In the genomic region with DNA sequence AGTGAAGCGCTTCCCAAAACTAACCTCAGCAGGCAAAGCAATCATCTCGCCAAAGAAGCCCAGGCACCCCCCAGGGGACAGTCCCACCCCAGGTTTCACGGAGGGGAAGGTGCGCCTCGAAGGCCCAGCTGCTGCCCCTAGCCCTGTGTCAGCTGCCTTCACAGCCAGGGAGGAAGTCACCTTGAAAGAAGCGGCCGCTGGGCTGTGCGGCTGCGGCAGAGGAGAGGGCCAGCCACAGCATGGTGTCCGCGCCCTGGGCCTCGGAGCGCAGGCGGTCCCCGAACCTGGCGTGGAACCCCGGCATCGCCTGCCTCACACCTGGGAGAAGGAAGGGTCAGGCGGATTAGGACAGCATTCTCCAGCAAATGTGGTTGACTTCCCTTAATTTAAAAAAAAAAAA, we compare ENCODE assay signal across 1 cellular context.
TF ChIP-seq lines count a peak whose summit lies in the region.

No MANE protein-coding gene starts in this region.

TF ChIP-seq in GM12878, 131 proteins besides CTCF, POLR2A, EP300 and RAD21 (continued from another document):
- TF ChIP-seq, protein P1, sequence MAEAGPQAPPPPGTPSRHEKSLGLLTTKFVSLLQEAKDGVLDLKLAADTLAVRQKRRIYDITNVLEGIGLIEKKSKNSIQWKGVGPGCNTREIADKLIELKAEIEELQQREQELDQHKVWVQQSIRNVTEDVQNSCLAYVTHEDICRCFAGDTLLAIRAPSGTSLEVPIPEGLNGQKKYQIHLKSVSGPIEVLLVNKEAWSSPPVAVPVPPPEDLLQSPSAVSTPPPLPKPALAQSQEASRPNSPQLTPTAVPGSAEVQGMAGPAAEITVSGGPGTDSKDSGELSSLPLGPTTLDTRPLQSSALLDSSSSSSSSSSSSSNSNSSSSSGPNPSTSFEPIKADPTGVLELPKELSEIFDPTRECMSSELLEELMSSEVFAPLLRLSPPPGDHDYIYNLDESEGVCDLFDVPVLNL (IDR thresholded peaks at IDR 0.05; ENCODE audit: low read depth, low read length), result no peak
- TF ChIP-seq KDM1A (IDR thresholded peaks at IDR 0.05; ENCODE audit: borderline replicate concordance), result no peak
- TF ChIP-seq RCOR1 (conservative IDR thresholded peaks at IDR 0.05; ENCODE audit: low read depth, low read length), result no peak
- TF ChIP-seq NR2C2 (IDR thresholded peaks at IDR 0.05; ENCODE audit: borderline replicate concordance, control insufficient read depth, insufficient read length, low read depth), result no peak
- TF ChIP-seq IKZF1 (conservative IDR thresholded peaks at IDR 0.05), result no peak
- no peak for TF ChIP-seq ATF7 (IDR thresholded peaks at IDR 0.05; ENCODE audit: low read depth)
- no peak for TF ChIP-seq SUZ12 (IDR thresholded peaks at IDR 0.05; ENCODE audit: unreplicated experiment)
- no peak for TF ChIP-seq TCF7 (IDR thresholded peaks at IDR 0.05; ENCODE audit: borderline replicate concordance)
- TF ChIP-seq MYB (IDR thresholded peaks at IDR 0.05; ENCODE audit: borderline replicate concordance, low read depth, low read length), result no peak
- no peak for TF ChIP-seq LARP7 (IDR thresholded peaks at IDR 0.05)
TF ChIP-seq in GM12878: peak in this region for 0.
